In the genomic region with DNA sequence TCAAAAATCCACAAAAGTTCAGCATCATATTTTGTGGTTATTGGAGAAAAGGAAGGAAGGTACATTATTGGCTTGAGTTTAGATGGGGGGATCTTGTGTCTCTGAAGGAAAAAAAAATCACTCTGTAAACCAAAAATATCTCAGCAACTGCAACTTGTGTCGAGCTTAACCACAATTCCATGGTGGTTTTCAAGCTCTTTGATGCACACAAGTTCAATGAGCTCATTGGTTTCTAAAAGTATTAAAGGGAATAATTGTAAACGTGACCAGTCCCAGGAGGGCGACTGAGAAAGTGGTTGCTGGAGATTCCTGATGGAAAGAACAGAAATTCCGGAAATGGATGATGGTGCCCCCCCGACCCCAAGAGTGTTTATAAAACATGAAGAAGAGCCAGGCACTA, we compare ENCODE assay signal across 26 cellular contexts.
"Had no signal": no experiment of that assay in that cellular context is flagged by ENCODE, and none has a peak within 500 bp of the region (broad histone marks: within the 10 kb centered on the region; RNA-seq: fewer than 3 reads in every experiment).

No MANE protein-coding gene starts in this region.

- H3K4me2 ChIP-seq: PC-9, SK-N-SH had no signal

- H3K9me3 ChIP-seq: MG63, Peyer's patch, SJSA1, SK-N-SH had no signal

- H3K9ac ChIP-seq: SK-N-SH had no signal

- H2AFZ ChIP-seq: PC-9 had no signal

- ATAC-seq: Right ventricle myocardium inferior, T-cell had no signal

- H3K36me3 ChIP-seq: MG63, Peyer's patch, SJSA1 had no signal

- H3K36me3 Mint-ChIP-seq: IgD-negative memory B cell, T-cell had no signal

- H3K27ac Mint-ChIP-seq: IgD-negative memory B cell, T-cell had no signal

- H3K27ac ChIP-seq: HL-60, PC-9, Peyer's patch, SJSA1 had no signal

- H3K4me3 Mint-ChIP-seq: T-cell had no signal

- H3K27me3 ChIP-seq: MG63, Peyer's patch, SJSA1 had no signal

- H3K4me3 ChIP-seq: MG63, PC-9, Peyer's patch, SJSA1 had no signal

- H3K9me3 Mint-ChIP-seq: T-cell had no signal

- H3K4me1 ChIP-seq: Peyer's patch, SJSA1 had no signal

- DNase-seq: KBM-7; MG63; NCI-H1092; NCI-H1417 treated with DMSO at 0.1 percent for 48 hours; NCI-H146; NCI-H1694 treated with DMSO at 0.1 percent for 48 hours; NCI-H1930; NCI-H2081; NCI-H2107; NCI-H226; NCI-H446; NCI-H510A; NCI-H524 treated with DMSO at 0.1 percent for 48 hours; NCI-H69; NCI-H774; NK-92 treated with Interleukin-12 subunit alpha and Interleukin-12 subunit beta, amount 100 ng/mL, for 24 hours; PC-9; Peyer's patch; SHP77 treated with DMSO at 0.1 percent for 48 hours; SK-N-SH; SW 1271; T-cell had no signal

- H3K4me1 Mint-ChIP-seq: IgD-negative memory B cell, T-cell had no signal
